Comparison of ENCODE assay signal across 25 cellular contexts in genomic region chr4:8922481-8922880, GRCh38. TPM values are rescaled to one million over a fixed set of nuclear protein-coding genes. Genes with fewer than 3 reads are reported as not detected.
DNase-seq lines count a peak whose midpoint lies in the region; ATAC-seq, FAIRE-seq and TF ChIP-seq lines count a peak whose summit lies in the region.
"Had no signal": no experiment of that assay in that cellular context is flagged by ENCODE, and none has a peak within 500 bp of the region (broad histone marks: within the 10 kb centered on the region; RNA-seq: fewer than 3 reads in every experiment).

No MANE protein-coding gene starts in this region.

- H3K9ac ChIP-seq in HepG2 (ENCODE audit: insufficient read depth, low read depth, low read length), result no peak overlapping the region
- H3K9ac ChIP-seq: BLaER1 treated with 17β-estradiol and CSF1 and Interleukin-3, amounts not matched to agents 10 nM and 100 nM had no signal

- DNase-seq in right atrium auricular region (ENCODE audit: low spot score) (peak; percentile 18), heart right ventricle (no peak), esophagus muscularis mucosa (ENCODE audit: extremely low spot score) (peak; percentile 74), osteoblast (ENCODE audit: insufficient read length, low spot score, missing footprints) (peak; percentile 58), immature natural killer cell (no peak), D341Med (ENCODE audit: low spot score) (no peak), HepG2 (ENCODE audit: low spot score) (no peak)
- DNase-seq: CD4-positive, alpha-beta memory T cell; DMS153; GOT3; HCEC 1CT; KG1; NCI-H1092 treated with DMSO at 0.1 percent for 48 hours; NCI-H1436 treated with DMSO at 0.1 percent for 48 hours; NCI-H1930; NCI-H2227 treated with DMSO at 0.1 percent for 48 hours; NCI-H510A treated with DMSO at 0.1 percent for 48 hours; NCI-H748 treated with DMSO at 0.1 percent for 48 hours; PC-9; RPMI8226; SHP77 treated with DMSO at 0.1 percent for 48 hours had no signal

- POLR2A ChIA-PET in HepG2 (lab: Yijun Ruan, JAX), result no interaction called here

- no peak for ATAC-seq in heart right ventricle
- ATAC-seq in HepG2, result no peak

- no peak overlapping the region for H2AFZ ChIP-seq in osteoblast (ENCODE audit: low read length)
- no peak overlapping the region for H2AFZ ChIP-seq in HepG2 (ENCODE audit: low read length)
- H2AFZ ChIP-seq: PC-9 had no signal

- TF ChIP-seq CTCF in right atrium auricular region (IDR thresholded peaks at IDR 0.05) (no peak), heart right ventricle (IDR thresholded peaks at IDR 0.05) (no peak), esophagus muscularis mucosa (IDR thresholded peaks at IDR 0.05) (no peak), osteoblast (IDR thresholded peaks at IDR 0.05; ENCODE audit: extremely low read depth, low read depth, low read length) (no peak), HepG2 (CRISPR knock-in tag; IDR thresholded peaks at IDR 0.05) (no peak)

- TF ChIP-seq POLR2A in esophagus muscularis mucosa (IDR thresholded peaks at IDR 0.05; ENCODE audit: low read depth) (no peak), HepG2 (IDR thresholded peaks at IDR 0.05; ENCODE audit: insufficient read depth in 1 of 2, low read depth in 2 of 2, low read length in 2 of 2) (no peak)

- intact Hi-C loops in heart right ventricle (cut with DNase I), result no loop called here
- intact Hi-C loops in esophagus muscularis mucosa (cut with DNase I), result no loop called here
- intact Hi-C loops in HepG2 (cut with micrococcal nuclease; ENCODE audit: unreplicated experiment), result no loop called here

- no peaks in the 10 kb centered on the region for H3K36me3 ChIP-seq in right atrium auricular region
- no peaks in the 10 kb centered on the region for H3K36me3 ChIP-seq in heart right ventricle
- no peaks in the 10 kb centered on the region for H3K36me3 ChIP-seq in esophagus muscularis mucosa
- no peaks in the 10 kb centered on the region for H3K36me3 ChIP-seq in osteoblast (ENCODE audit: insufficient read depth, low read length)
- no peaks in the 10 kb centered on the region for H3K36me3 ChIP-seq in HepG2 (replicated peaks in 1 of 2; ENCODE audit: control insufficient read depth in 1 of 2, insufficient read depth in 2 of 2, low read length in 2 of 2)
- H3K36me3 ChIP-seq: BLaER1 treated with 17β-estradiol and CSF1 and Interleukin-3, amounts not matched to agents 10 nM and 100 nM had no signal

- H3K4me3 Mint-ChIP-seq in immature natural killer cell, result no peak overlapping the region
- H3K4me3 Mint-ChIP-seq: CD4-positive, alpha-beta memory T cell had no signal

- no peaks in the 10 kb centered on the region for H4K20me1 ChIP-seq in osteoblast (ENCODE audit: insufficient read depth, low read length)
- 0 out of 2 replicates have a peak, but pooled peaks cover 3% of the 10 kb centered on the region for H4K20me1 ChIP-seq in HepG2 (ENCODE audit: insufficient read depth, low read length)

- H3K27ac ChIP-seq in right atrium auricular region (no peak overlapping the region), heart right ventricle (no peak overlapping the region), esophagus muscularis mucosa (replicated peaks in 1 of 4) (no peak overlapping the region), osteoblast (ENCODE audit: low read depth, low read length) (no peak overlapping the region), HepG2 (ENCODE audit: extremely low read length, insufficient read depth, low read length) (no peak overlapping the region)
- H3K27ac ChIP-seq: BLaER1 treated with 17β-estradiol and CSF1 and Interleukin-3, amounts not matched to agents 10 nM and 100 nM; PC-9 had no signal

- H3K9me3 Mint-ChIP-seq in immature natural killer cell, result peaks cover 0 to 10% (median 8%) of the 10 kb centered on the region in 6 donors

- H3K79me2 ChIP-seq in osteoblast (ENCODE audit: insufficient read depth, low read length) (no peaks in the 10 kb centered on the region), HepG2 (ENCODE audit: insufficient read depth, low read length) (no peaks in the 10 kb centered on the region)

- CTCF ChIA-PET in HepG2 (lab: Yijun Ruan, JAX; ENCODE audit: low intra/inter-chr PET ratio, low total read pairs), result no interaction called here

- no TSS peak for BruUV-seq in HepG2 (replicated peaks; lab: Mats Ljungman, UMichigan)

- H3K36me3 Mint-ChIP-seq in immature natural killer cell, result no peaks in the 10 kb centered on the region
- H3K36me3 Mint-ChIP-seq: CD4-positive, alpha-beta memory T cell had no signal

- TF ChIP-seq EP300 in esophagus muscularis mucosa (IDR thresholded peaks at IDR 0.05) (no peak), HepG2 (IDR thresholded peaks at IDR 0.05; ENCODE audit: low read depth in 2 of 2, low read length in 2 of 2) (no peak), HepG2 (CRISPR knock-in tag; IDR thresholded peaks at IDR 0.05; ENCODE audit: borderline replicate concordance) (no peak)

- H3K4me2 ChIP-seq in osteoblast (ENCODE audit: insufficient read depth, low read length) (no peak overlapping the region), HepG2 (ENCODE audit: low read depth, low read length) (no peak overlapping the region)
- H3K4me2 ChIP-seq: BLaER1 treated with 17β-estradiol and CSF1 and Interleukin-3, amounts not matched to agents 10 nM and 100 nM; PC-9 had no signal

- no peaks in the 10 kb centered on the region for H3K4me1 ChIP-seq in right atrium auricular region
- H3K4me1 ChIP-seq in heart right ventricle, result no peaks in the 10 kb centered on the region
- peaks cover 0 to 5% (median 0%) of the 10 kb centered on the region in 4 donors for H3K4me1 ChIP-seq in esophagus muscularis mucosa
- no peaks in the 10 kb centered on the region for H3K4me1 ChIP-seq in osteoblast (ENCODE audit: insufficient read depth, low read length)
- no peaks in the 10 kb centered on the region for H3K4me1 ChIP-seq in HepG2 (ENCODE audit: insufficient read depth, low read length)

- WGBS in heart right ventricle, 2 donors, result 25 to 35% methylated on average over 1 of the region's 1 CpG
- 80% methylated on average over 1 of the region's 1 CpG for WGBS in esophagus muscularis mucosa
- no CpG with 5 or more reads among the region's 1 CpG for WGBS in HepG2 (ENCODE audit: low lambda C conversion rate)

- no peaks in the 10 kb centered on the region for H3K4me1 Mint-ChIP-seq in immature natural killer cell

- peaks cover 0 to 28% of the 10 kb centered on the region in 2 donors for H3K9me3 ChIP-seq in right atrium auricular region
- peaks cover 0 to 36% (median 9%) of the 10 kb centered on the region in 11 donors for H3K9me3 ChIP-seq in heart right ventricle
- H3K9me3 ChIP-seq in esophagus muscularis mucosa, result peaks cover 0 to 21% (median 9%) of the 10 kb centered on the region in 4 donors
- no peaks in the 10 kb centered on the region for H3K9me3 ChIP-seq in osteoblast (ENCODE audit: low read depth, low read length)
- no peaks in the 10 kb centered on the region for H3K9me3 ChIP-seq in HepG2 (ENCODE audit: low read length)

- H3K27me3 Mint-ChIP-seq in immature natural killer cell (ENCODE audit: low read depth in 3 of 3), result peaks cover 2 to 8% (median 6%) of the 10 kb centered on the region in 3 donors

- H3K4me3 ChIP-seq in right atrium auricular region (no peak overlapping the region), heart right ventricle (no peak overlapping the region), esophagus muscularis mucosa (no peak overlapping the region), osteoblast (ENCODE audit: insufficient read depth, low read length) (no peak overlapping the region), HepG2 (replicated peaks in 1 of 3; ENCODE audit: insufficient read depth in 1 of 3, low read depth in 2 of 3, low read length in 3 of 3) (no peak overlapping the region)
- H3K4me3 ChIP-seq: BLaER1 treated with 17β-estradiol and CSF1 and Interleukin-3, amounts not matched to agents 10 nM and 100 nM; PC-9 had no signal

- no peak for TF ChIP-seq RAD21 in HepG2 (CRISPR knock-in tag; IDR thresholded peaks at IDR 0.05)

- no peak overlapping the region for H3K27ac Mint-ChIP-seq in immature natural killer cell
- H3K27ac Mint-ChIP-seq: CD4-positive, alpha-beta memory T cell had no signal

- H3K27me3 ChIP-seq in right atrium auricular region, result no peaks in the 10 kb centered on the region
- peaks cover 0 to 34% (median 17%) of the 10 kb centered on the region in 7 donors for H3K27me3 ChIP-seq in heart right ventricle
- peaks cover 0 to 39% (median 5%) of the 10 kb centered on the region in 4 donors for H3K27me3 ChIP-seq in esophagus muscularis mucosa
- H3K27me3 ChIP-seq in osteoblast (ENCODE audit: insufficient read depth, low read length), result no peaks in the 10 kb centered on the region
- H3K27me3 ChIP-seq in HepG2 (ENCODE audit: control insufficient read depth in 1 of 2, insufficient read depth in 2 of 2, low read length in 2 of 2), result peaks cover 1 to 5% of the 10 kb centered on the region in 2 experiments; a peak in 3 of 5 replicates
- H3K27me3 ChIP-seq: BLaER1 treated with 17β-estradiol and CSF1 and Interleukin-3, amounts not matched to agents 10 nM and 100 nM had no signal

- FAIRE-seq in HepG2 (lab: Jason Lieb, UNC), result no peak
- FAIRE-seq: GM12891 had no signal

- in situ Hi-C loops in HepG2 (cut with HindIII; ENCODE audit: extremely low pct_ligation_motif_present, low pct_unique_long_range_greater_than_20kb), result no loop called here

RNA-seq across cellular contexts. Expression of gene HMX1, which starts 50.8 kb away (rescaled TPM):
- not detected for total RNA-seq in right atrium auricular region
- total RNA-seq in heart right ventricle, result under 1 TPM in 1 of 10 donors, not detected in 9; 0.15 TPM
- not detected for polyA plus RNA-seq in heart right ventricle
- under 1 TPM in 1 of 4 donors, not detected in 3; 0.17 TPM for total RNA-seq in esophagus muscularis mucosa
- not detected in 2 replicates for total RNA-seq in osteoblast
- not detected for polyA plus RNA-seq in immature natural killer cell
- total RNA-seq in HepG2 (2016; rRNA removed; fragmentation: Illumina TruSeq; extraction: Trizol), result not detected in 2 replicates
- total RNA-seq in HepG2 (2016; cell fraction: cytosol; rRNA removed; fragmentation: Illumina TruSeq; extraction: Trizol; ENCODE audit: low read depth), result not detected in 2 replicates
- not detected in 2 replicates for total RNA-seq in HepG2 (2016; cell fraction: insoluble cytoplasmic fraction; rRNA removed; fragmentation: Illumina TruSeq; extraction: Trizol)
- not detected in 2 replicates for total RNA-seq in HepG2 (2016; cell fraction: membrane; rRNA removed; fragmentation: Illumina TruSeq; extraction: Trizol)
- not detected in 2 replicates for total RNA-seq in HepG2 (2016; cell fraction: nucleus; rRNA removed; fragmentation: Illumina TruSeq; extraction: Trizol)
- polyA plus RNA-seq in HepG2 (2011; rRNA removed), result not detected in 2 replicates
- not detected in 2 replicates for polyA plus RNA-seq in HepG2 (2011; cell fraction: cytosol; rRNA removed)
- not detected in 2 replicates for polyA plus RNA-seq in HepG2 (2011; cell fraction: nucleus; rRNA removed)
- polyA plus RNA-seq in HepG2 (2012), result not detected in 2 replicates
- polyA plus RNA-seq in HepG2 (2016; cell fraction: cytosol; fragmentation: Illumina TruSeq; extraction: Trizol; ENCODE audit: low read depth), result not detected in 2 replicates
- polyA plus RNA-seq in HepG2 (2016; cell fraction: insoluble cytoplasmic fraction; fragmentation: Illumina TruSeq; extraction: Trizol; ENCODE audit: low read depth), result not detected in 2 replicates
- polyA plus RNA-seq in HepG2 (2016; cell fraction: membrane; fragmentation: Illumina TruSeq; extraction: Trizol; ENCODE audit: low read depth), result not detected in 2 replicates
- not detected in 2 replicates for polyA plus RNA-seq in HepG2 (2016; cell fraction: nucleus; fragmentation: Illumina TruSeq; extraction: Trizol; ENCODE audit: insufficient read depth, low read depth)
- polyA minus RNA-seq in HepG2 (2011; rRNA and poly(A)+ RNA removed; ENCODE audit: low replicate concordance), result not detected in 2 replicates
- polyA minus RNA-seq in HepG2 (2011; cell fraction: cytosol; rRNA and poly(A)+ RNA removed), result not detected in 2 replicates
- not detected in 2 replicates for polyA minus RNA-seq in HepG2 (2011; cell fraction: nucleus; rRNA and poly(A)+ RNA removed)
- total RNA-seq: CD4-positive, alpha-beta memory T cell; G401; HT1080; PC-9 had no signal
- polyA plus RNA-seq: CD4-positive, alpha-beta memory T cell had no signal

Comparison
In these comparisons a context has a peak if more than half of its experiments do, and no peak if none do; other contexts are left out.
1. DNase-seq: peak in right atrium auricular region (single experiment), esophagus muscularis mucosa (single experiment) and osteoblast (single experiment); none in heart right ventricle (0 of 2), immature natural killer cell (0 of 3), D341Med (single experiment) and HepG2 (single experiment).